23 cellular contexts compared by ENCODE assay signal in the genomic region with DNA sequence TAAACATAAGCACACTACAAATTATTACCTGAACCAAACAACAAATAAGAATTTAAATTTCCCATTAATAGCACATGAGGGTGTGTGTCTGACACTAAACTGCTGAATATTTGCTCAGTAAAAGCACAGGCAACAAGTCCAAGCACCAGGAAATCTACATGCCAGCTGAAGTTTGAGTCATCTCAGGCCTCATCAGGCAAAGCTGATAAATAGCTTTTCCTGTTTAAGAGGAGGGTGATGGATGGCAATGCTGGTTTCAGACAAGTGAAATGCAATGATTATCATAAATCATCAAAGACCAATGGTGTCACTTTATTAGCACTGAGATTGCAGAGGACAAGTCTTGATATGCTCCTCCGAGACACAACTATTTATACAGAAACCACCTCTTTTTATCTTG. TPM values are rescaled to one million over a fixed set of nuclear protein-coding genes. Genes with fewer than 3 reads are reported as not detected.
"Had no signal": no experiment of that assay in that cellular context is flagged by ENCODE, and none has a peak within 500 bp of the region (broad histone marks: within the 10 kb centered on the region; RNA-seq: fewer than 3 reads in every experiment).

No MANE protein-coding gene starts in this region.

- H3K27ac ChIP-seq: adrenal gland, breast epithelium, esophagus squamous epithelium, hepatocyte, lower lobe of right lung, spleen, thoracic aorta, upper lobe of left lung had no signal

- ATAC-seq: activated CD4-positive, alpha-beta T cell treated with anti-CD3 and anti-CD28 coated beads for 36 hours; activated naive CD4-positive, alpha-beta T cell treated with anti-CD3 and anti-CD28 coated beads, Interleukin-2, amount 50 U/mL, for 72 hours; left colon; lower lobe of right lung; stimulated activated memory B cell treated with anti-CD40 and anti-IgM and Interleukin-4, amounts not matched to agents 10 μg/mL and 1 μg/mL and 100 μg/mL, for 72 hours had no signal

- H3K4me3 ChIP-seq: adrenal gland, breast epithelium, esophagus squamous epithelium, hepatocyte, lower lobe of right lung, spleen, thoracic aorta, upper lobe of left lung had no signal

- H3K36me3 ChIP-seq: adrenal gland, breast epithelium, esophagus squamous epithelium, lower lobe of right lung, spleen, thoracic aorta, upper lobe of left lung had no signal

- DNase-seq: activated CD4-positive, alpha-beta T cell treated with anti-CD3 and anti-CD28 coated beads for 36 hours; activated CD4-positive, alpha-beta T cell treated with anti-CD3 and anti-CD28 coated beads, Interleukin-2, amount 50 U/mL, for 48 hours; activated gamma-delta T cell treated with Interleukin-2 at 50 U/mL for 16 hours; adrenal gland; cerebellar nuclear complex; cortex of kidney; esophagus squamous epithelium; left colon; lower lobe of right lung; midbrain; nephron progenitor cell; occipital lobe; posterior cingulate gyrus; retina; spleen; stimulated activated CD4-positive, alpha-beta T cell treated with anti-CD3 and anti-CD28 coated beads, Interleukin-4, amount 100 ng/mL, for 4 hours; upper lobe of left lung had no signal

- H3K4me2 ChIP-seq: hepatocyte had no signal

- H3K79me2 ChIP-seq: hepatocyte had no signal

- H3K4me1 ChIP-seq: adrenal gland, breast epithelium, lower lobe of right lung, spleen, upper lobe of left lung had no signal

- H2AFZ ChIP-seq: hepatocyte had no signal

- H3K9me3 ChIP-seq: adrenal gland, breast epithelium, esophagus squamous epithelium, lower lobe of right lung, spleen, thoracic aorta, upper lobe of left lung had no signal

- H3K27me3 ChIP-seq: adrenal gland, breast epithelium, esophagus squamous epithelium, hepatocyte, spleen, upper lobe of left lung had no signal

RNA-seq across cellular contexts. Expression of a gene that starts 27.9 kb away (rescaled TPM):
- total RNA-seq: activated CD4-positive, alpha-beta T cell treated with anti-CD3 and anti-CD28 coated beads for 36 hours; activated naive CD4-positive, alpha-beta T cell treated with anti-CD3 and anti-CD28 coated beads, Interleukin-2, amount 50 U/mL, for 72 hours; activated T-helper 1 cell treated with anti-CD3 and anti-CD28 coated beads, Interleukin-12 subunit alpha, Interleukin-12 subunit beta, Interleukin-2, Interleukin-4 antibody, amounts not matched to agents 30 ng/mL and 10 ng/mL and 1 ng/mL, durations not matched to agents 14 hours and 24 hours and 36 hours; esophagus squamous epithelium; left colon; lower lobe of right lung; thoracic aorta; upper lobe of left lung had no signal
